ENCODE assay signal across 8 cellular contexts in genomic region chr22:24325105-24325757, GRCh38. TPM values are rescaled to one million over a fixed set of nuclear protein-coding genes. Genes with fewer than 3 reads are reported as not detected.
DNase-seq lines count a peak whose midpoint lies in the region; ATAC-seq and TF ChIP-seq lines count a peak whose summit lies in the region.

No MANE protein-coding gene starts in this region.

- H3K36me3 Mint-ChIP-seq in activated CD4-positive, alpha-beta T cell treated with anti-CD3 and anti-CD28 coated beads, Interleukin-2, amount 10 ng/mL, durations not matched to agents 7 days and 5 days (ENCODE audit: low read depth): peaks cover 52% of the 10 kb centered on the region
- peaks cover 6 to 31% (median 16%) of the 10 kb centered on the region in 5 donors for H3K36me3 Mint-ChIP-seq in naive thymus-derived CD4-positive, alpha-beta T cell

- H3K9me3 Mint-ChIP-seq in activated CD4-positive, alpha-beta T cell treated with anti-CD3 and anti-CD28 coated beads, Interleukin-2, amount 10 ng/mL, durations not matched to agents 7 days and 5 days: no peaks in the 10 kb centered on the region
- H3K9me3 Mint-ChIP-seq in naive thymus-derived CD4-positive, alpha-beta T cell: no peaks in the 10 kb centered on the region

- H3K27ac ChIP-seq in KOPT-K1 (ENCODE audit: low read depth, low read length, poor library complexity, severe bottlenecking): peak overlapping the region; percentile 18
- no peak overlapping the region for H3K27ac ChIP-seq in naive thymus-derived CD4-positive, alpha-beta T cell (ENCODE audit: low read depth, low read length)

- no peak overlapping the region for H3K4me3 ChIP-seq in epithelial cell of proximal tubule (ENCODE audit: low read depth, low read length)
- H3K4me3 ChIP-seq in naive thymus-derived CD4-positive, alpha-beta T cell (ENCODE audit: low read length): no peak overlapping the region

- DNase-seq in activated CD4-positive, alpha-beta T cell treated with anti-CD3 and anti-CD28 coated beads, Interleukin-2, amount 10 ng/mL, durations not matched to agents 7 days and 5 days: peak; percentile 61
- DNase-seq in activated CD4-positive, alpha-beta T cell treated with anti-CD3 and anti-CD28 coated beads, Interleukin-2, amount 50 U/mL, for 1 hour: no peak
- DNase-seq in epithelial cell of proximal tubule (ENCODE audit: low read depth) (peak; percentile 47), ureter (ENCODE audit: low spot score) (no peak), NCI-H2029 treated with DMSO at 0.1 percent for 48 hours (lab: John Stamatoyannopoulos, UW) (no peak)
- peak in 7 of 9 donors; percentile 27 to 62 (median 51) for DNase-seq in naive thymus-derived CD4-positive, alpha-beta T cell

- POLR2A ChIA-PET in activated CD4-positive, alpha-beta T cell treated with anti-CD3 and anti-CD28 coated beads, Interleukin-2, amount 10 ng/mL, durations not matched to agents 7 days and 5 days (lab: Charles Lee): no interaction called here
- POLR2A ChIA-PET in naive thymus-derived CD4-positive, alpha-beta T cell (lab: Charles Lee): no interaction called here

- H3K27me3 Mint-ChIP-seq in activated CD4-positive, alpha-beta T cell treated with anti-CD3 and anti-CD28 coated beads, Interleukin-2, amount 10 ng/mL, durations not matched to agents 7 days and 5 days: no peaks in the 10 kb centered on the region
- no peaks in the 10 kb centered on the region for H3K27me3 Mint-ChIP-seq in naive thymus-derived CD4-positive, alpha-beta T cell

- H3K27me3 ChIP-seq in naive thymus-derived CD4-positive, alpha-beta T cell (ENCODE audit: control insufficient read depth in 2 of 2, insufficient read depth in 2 of 2, low read length in 2 of 2): no peaks in the 10 kb centered on the region

- H3K36me3 ChIP-seq in KOPT-K1 (ENCODE audit: insufficient read depth, low read length): peaks cover 94% of the 10 kb centered on the region
- peaks cover 0 to 38% (median 7%) of the 10 kb centered on the region in 3 experiments for H3K36me3 ChIP-seq in naive thymus-derived CD4-positive, alpha-beta T cell (ENCODE audit: control insufficient read depth in 2 of 3, insufficient read depth in 3 of 3, low read length in 3 of 3)

- H3K27ac Mint-ChIP-seq in activated CD4-positive, alpha-beta T cell treated with anti-CD3 and anti-CD28 coated beads, Interleukin-2, amount 10 ng/mL, durations not matched to agents 7 days and 5 days: no peak overlapping the region
- H3K27ac Mint-ChIP-seq in naive thymus-derived CD4-positive, alpha-beta T cell: peak overlapping the region in 6 of 9 donors; percentile 2 to 51 (median 41)

- peaks cover 0 to 13% of the 10 kb centered on the region in 2 donors for H3K4me1 ChIP-seq in naive thymus-derived CD4-positive, alpha-beta T cell (ENCODE audit: control insufficient read depth in 2 of 2, insufficient read depth in 2 of 2, low read length in 2 of 2)

- peak; percentile 50 for ATAC-seq in SK-N-SH treated with all-trans-retinoic acid at 6 μM for 48 hours
- ATAC-seq in naive thymus-derived CD4-positive, alpha-beta T cell: peak; percentile 90

- CTCF ChIA-PET in activated CD4-positive, alpha-beta T cell treated with anti-CD3 and anti-CD28 coated beads, Interleukin-2, amount 10 ng/mL, durations not matched to agents 7 days and 5 days (lab: Charles Lee): no interaction called here
- CTCF ChIA-PET in naive thymus-derived CD4-positive, alpha-beta T cell (lab: Charles Lee): interaction anchor here (0.6 kb wide), 1 partner anchor 186 kb away, joined by 4 read pairs; no protein-coding TSS in a partner anchor

- peaks cover 44% of the 10 kb centered on the region for H3K4me1 Mint-ChIP-seq in activated CD4-positive, alpha-beta T cell treated with anti-CD3 and anti-CD28 coated beads, Interleukin-2, amount 10 ng/mL, durations not matched to agents 7 days and 5 days
- H3K4me1 Mint-ChIP-seq in naive thymus-derived CD4-positive, alpha-beta T cell: peaks cover 14 to 46% (median 40%) of the 10 kb centered on the region in 7 donors

- intact Hi-C loops in naive thymus-derived CD4-positive, alpha-beta T cell (cut with micrococcal nuclease): loop anchor here (1.0 to 10.0 kb wide), 8 partner anchors 70 to 200 kb away; partner anchors contain the start of gene ADORA2A (in 2 of the 2)

- TF ChIP-seq CTCF in epithelial cell of proximal tubule (conservative IDR thresholded peaks at IDR 0.05; ENCODE audit: low read depth, low read length): peak; percentile 81

- peak overlapping the region; percentile 28 for H3K4me3 Mint-ChIP-seq in activated CD4-positive, alpha-beta T cell treated with anti-CD3 and anti-CD28 coated beads, Interleukin-2, amount 10 ng/mL, durations not matched to agents 7 days and 5 days
- H3K4me3 Mint-ChIP-seq in naive thymus-derived CD4-positive, alpha-beta T cell: peak overlapping the region in 4 of 10 donors; percentile 1 to 66 (median 36)

- no peaks in the 10 kb centered on the region for H3K9me3 ChIP-seq in KOPT-K1 (ENCODE audit: insufficient read depth, low read length, poor library complexity, severe bottlenecking)
- H3K9me3 ChIP-seq in naive thymus-derived CD4-positive, alpha-beta T cell (ENCODE audit: control insufficient read depth in 2 of 3, low read length in 3 of 3): no peaks in the 10 kb centered on the region

TF ChIP-seq in SK-N-SH treated with all-trans-retinoic acid at 6 μM for 48 hours, 23 proteins besides CTCF, POLR2A, EP300 and RAD21 (continues in another document):
- TF ChIP-seq PPARA (CRISPR knock-in tag; IDR thresholded peaks at IDR 0.05; ENCODE audit: borderline replicate concordance): no peak
- TF ChIP-seq ZNF70 (CRISPR knock-in tag; IDR thresholded peaks at IDR 0.05): no peak
- TF ChIP-seq RARB (CRISPR knock-in tag; IDR thresholded peaks at IDR 0.05): no peak
- TF ChIP-seq CSRNP3 (CRISPR knock-in tag; IDR thresholded peaks at IDR 0.05): no peak
- TF ChIP-seq BACH2 (CRISPR knock-in tag; IDR thresholded peaks at IDR 0.05; ENCODE audit: borderline replicate concordance): no peak
- TF ChIP-seq GLIS3 (CRISPR knock-in tag; IDR thresholded peaks at IDR 0.05): no peak
- TF ChIP-seq ZFP30 (CRISPR knock-in tag; IDR thresholded peaks at IDR 0.05): no peak
- TF ChIP-seq TSHZ2 (CRISPR knock-in tag; IDR thresholded peaks at IDR 0.05): no peak
- TF ChIP-seq SNAI2 (CRISPR knock-in tag; IDR thresholded peaks at IDR 0.05): no peak
- TF ChIP-seq ZFP3 (CRISPR knock-in tag; IDR thresholded peaks at IDR 0.05): no peak
- no peak for TF ChIP-seq CSDC2 (CRISPR knock-in tag; IDR thresholded peaks at IDR 0.05)
- TF ChIP-seq ARNTL (CRISPR knock-in tag; IDR thresholded peaks at IDR 0.05; ENCODE audit: borderline replicate concordance, low read depth): no peak
- no peak for TF ChIP-seq TOX (CRISPR knock-in tag; IDR thresholded peaks at IDR 0.05; ENCODE audit: borderline replicate concordance)
- no peak for TF ChIP-seq ZNF8 (CRISPR knock-in tag; IDR thresholded peaks at IDR 0.05)
- no peak for TF ChIP-seq OSR1 (CRISPR knock-in tag; IDR thresholded peaks at IDR 0.05)
- TF ChIP-seq ZC3H10 (CRISPR knock-in tag; IDR thresholded peaks at IDR 0.05): no peak
- TF ChIP-seq ZNF565 (CRISPR knock-in tag; conservative IDR thresholded peaks at IDR 0.05; ENCODE audit: low read depth): no peak
- TF ChIP-seq ISL1 (CRISPR knock-in tag; IDR thresholded peaks at IDR 0.05): no peak

RNA-seq across cellular contexts. Expression of gene SPECC1L, which starts 54.6 kb away (rescaled TPM):
- total RNA-seq in activated CD4-positive, alpha-beta T cell treated with anti-CD3 and anti-CD28 coated beads, Interleukin-2, amount 10 ng/mL, durations not matched to agents 7 days and 5 days: 10 to 100 TPM; 53.1 to 59.5 TPM
- total RNA-seq in epithelial cell of proximal tubule (22.7 and 24.3 TPM in 2 replicates), ureter (92.9 TPM)
- 10 to 100 TPM; 39.5 to 69.0 (median 51.3) TPM for total RNA-seq in naive thymus-derived CD4-positive, alpha-beta T cell
- polyA plus RNA-seq in naive thymus-derived CD4-positive, alpha-beta T cell: 10 to 100 TPM; 14.6 to 18.4 TPM

Comparison
In these comparisons a context has a peak if more than half of its experiments do, and no peak if none do; other contexts are left out.
1. DNase-seq: peak in activated CD4-positive, alpha-beta T cell treated with anti-CD3 and anti-CD28 coated beads, Interleukin-2, amount 10 ng/mL, durations not matched to agents 7 days and 5 days (single experiment), epithelial cell of proximal tubule (single experiment) and naive thymus-derived CD4-positive, alpha-beta T cell (7 of 9); none in activated CD4-positive, alpha-beta T cell treated with anti-CD3 and anti-CD28 coated beads, Interleukin-2, amount 50 U/mL, for 1 hour (single experiment), ureter (single experiment) and NCI-H2029 treated with DMSO at 0.1 percent for 48 hours (single experiment).